ENCODE assay signal across 2 cellular contexts in the genomic region with DNA sequence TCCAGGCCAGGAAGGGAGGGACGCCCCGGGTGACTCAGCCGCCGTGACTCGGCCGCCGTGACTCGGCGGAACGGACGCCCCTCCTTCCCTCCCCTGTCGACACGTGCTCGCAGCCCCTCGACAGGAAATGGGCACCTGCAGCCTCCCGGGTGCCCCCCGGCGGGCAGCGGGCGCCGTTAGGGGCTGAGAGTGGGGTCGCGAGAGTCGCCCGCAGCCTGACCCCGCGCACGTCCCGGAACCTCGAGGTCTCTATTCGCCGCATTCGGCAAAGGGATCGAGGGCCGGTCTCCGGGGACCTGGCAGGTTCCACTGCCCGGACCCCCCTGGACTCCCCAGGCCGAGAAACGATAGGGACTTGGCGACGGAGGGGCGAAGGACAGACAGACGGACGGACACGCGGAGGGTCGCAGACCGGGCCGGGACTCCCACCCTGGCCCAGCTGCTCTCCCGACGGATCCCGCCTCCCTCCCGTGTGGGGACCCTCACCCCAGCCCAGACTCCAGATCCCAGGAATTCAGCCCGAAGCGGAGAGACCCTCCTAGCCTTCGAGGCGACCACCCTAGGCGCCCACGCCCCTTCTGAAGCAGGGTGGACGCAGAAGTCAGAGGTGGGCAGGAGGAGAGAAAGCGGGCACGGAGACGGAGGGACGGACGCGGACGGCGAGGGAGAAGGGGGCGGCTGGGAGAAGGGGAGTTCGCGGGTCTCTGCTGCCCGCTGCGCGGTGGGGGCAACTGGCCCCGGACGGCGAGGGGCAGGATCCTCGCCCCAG.
A peak's percentile ranks its signal among the peaks of the same experiment; 100 is the strongest.
TF ChIP-seq lines count a peak whose summit lies in the region.

No MANE protein-coding gene starts in this region.

TF ChIP-seq in GM23338, 12 proteins besides CTCF, POLR2A, EP300 and RAD21 (continued from another document and continues in another):
- TF ChIP-seq, protein P1, sequence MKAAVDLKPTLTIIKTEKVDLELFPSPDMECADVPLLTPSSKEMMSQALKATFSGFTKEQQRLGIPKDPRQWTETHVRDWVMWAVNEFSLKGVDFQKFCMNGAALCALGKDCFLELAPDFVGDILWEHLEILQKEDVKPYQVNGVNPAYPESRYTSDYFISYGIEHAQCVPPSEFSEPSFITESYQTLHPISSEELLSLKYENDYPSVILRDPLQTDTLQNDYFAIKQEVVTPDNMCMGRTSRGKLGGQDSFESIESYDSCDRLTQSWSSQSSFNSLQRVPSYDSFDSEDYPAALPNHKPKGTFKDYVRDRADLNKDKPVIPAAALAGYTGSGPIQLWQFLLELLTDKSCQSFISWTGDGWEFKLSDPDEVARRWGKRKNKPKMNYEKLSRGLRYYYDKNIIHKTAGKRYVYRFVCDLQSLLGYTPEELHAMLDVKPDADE (IDR thresholded peaks at IDR 0.05), result 0 out of 2 replicates have a peak, but pooled peaks have one; percentile 29
- TF ChIP-seq, protein P2, sequence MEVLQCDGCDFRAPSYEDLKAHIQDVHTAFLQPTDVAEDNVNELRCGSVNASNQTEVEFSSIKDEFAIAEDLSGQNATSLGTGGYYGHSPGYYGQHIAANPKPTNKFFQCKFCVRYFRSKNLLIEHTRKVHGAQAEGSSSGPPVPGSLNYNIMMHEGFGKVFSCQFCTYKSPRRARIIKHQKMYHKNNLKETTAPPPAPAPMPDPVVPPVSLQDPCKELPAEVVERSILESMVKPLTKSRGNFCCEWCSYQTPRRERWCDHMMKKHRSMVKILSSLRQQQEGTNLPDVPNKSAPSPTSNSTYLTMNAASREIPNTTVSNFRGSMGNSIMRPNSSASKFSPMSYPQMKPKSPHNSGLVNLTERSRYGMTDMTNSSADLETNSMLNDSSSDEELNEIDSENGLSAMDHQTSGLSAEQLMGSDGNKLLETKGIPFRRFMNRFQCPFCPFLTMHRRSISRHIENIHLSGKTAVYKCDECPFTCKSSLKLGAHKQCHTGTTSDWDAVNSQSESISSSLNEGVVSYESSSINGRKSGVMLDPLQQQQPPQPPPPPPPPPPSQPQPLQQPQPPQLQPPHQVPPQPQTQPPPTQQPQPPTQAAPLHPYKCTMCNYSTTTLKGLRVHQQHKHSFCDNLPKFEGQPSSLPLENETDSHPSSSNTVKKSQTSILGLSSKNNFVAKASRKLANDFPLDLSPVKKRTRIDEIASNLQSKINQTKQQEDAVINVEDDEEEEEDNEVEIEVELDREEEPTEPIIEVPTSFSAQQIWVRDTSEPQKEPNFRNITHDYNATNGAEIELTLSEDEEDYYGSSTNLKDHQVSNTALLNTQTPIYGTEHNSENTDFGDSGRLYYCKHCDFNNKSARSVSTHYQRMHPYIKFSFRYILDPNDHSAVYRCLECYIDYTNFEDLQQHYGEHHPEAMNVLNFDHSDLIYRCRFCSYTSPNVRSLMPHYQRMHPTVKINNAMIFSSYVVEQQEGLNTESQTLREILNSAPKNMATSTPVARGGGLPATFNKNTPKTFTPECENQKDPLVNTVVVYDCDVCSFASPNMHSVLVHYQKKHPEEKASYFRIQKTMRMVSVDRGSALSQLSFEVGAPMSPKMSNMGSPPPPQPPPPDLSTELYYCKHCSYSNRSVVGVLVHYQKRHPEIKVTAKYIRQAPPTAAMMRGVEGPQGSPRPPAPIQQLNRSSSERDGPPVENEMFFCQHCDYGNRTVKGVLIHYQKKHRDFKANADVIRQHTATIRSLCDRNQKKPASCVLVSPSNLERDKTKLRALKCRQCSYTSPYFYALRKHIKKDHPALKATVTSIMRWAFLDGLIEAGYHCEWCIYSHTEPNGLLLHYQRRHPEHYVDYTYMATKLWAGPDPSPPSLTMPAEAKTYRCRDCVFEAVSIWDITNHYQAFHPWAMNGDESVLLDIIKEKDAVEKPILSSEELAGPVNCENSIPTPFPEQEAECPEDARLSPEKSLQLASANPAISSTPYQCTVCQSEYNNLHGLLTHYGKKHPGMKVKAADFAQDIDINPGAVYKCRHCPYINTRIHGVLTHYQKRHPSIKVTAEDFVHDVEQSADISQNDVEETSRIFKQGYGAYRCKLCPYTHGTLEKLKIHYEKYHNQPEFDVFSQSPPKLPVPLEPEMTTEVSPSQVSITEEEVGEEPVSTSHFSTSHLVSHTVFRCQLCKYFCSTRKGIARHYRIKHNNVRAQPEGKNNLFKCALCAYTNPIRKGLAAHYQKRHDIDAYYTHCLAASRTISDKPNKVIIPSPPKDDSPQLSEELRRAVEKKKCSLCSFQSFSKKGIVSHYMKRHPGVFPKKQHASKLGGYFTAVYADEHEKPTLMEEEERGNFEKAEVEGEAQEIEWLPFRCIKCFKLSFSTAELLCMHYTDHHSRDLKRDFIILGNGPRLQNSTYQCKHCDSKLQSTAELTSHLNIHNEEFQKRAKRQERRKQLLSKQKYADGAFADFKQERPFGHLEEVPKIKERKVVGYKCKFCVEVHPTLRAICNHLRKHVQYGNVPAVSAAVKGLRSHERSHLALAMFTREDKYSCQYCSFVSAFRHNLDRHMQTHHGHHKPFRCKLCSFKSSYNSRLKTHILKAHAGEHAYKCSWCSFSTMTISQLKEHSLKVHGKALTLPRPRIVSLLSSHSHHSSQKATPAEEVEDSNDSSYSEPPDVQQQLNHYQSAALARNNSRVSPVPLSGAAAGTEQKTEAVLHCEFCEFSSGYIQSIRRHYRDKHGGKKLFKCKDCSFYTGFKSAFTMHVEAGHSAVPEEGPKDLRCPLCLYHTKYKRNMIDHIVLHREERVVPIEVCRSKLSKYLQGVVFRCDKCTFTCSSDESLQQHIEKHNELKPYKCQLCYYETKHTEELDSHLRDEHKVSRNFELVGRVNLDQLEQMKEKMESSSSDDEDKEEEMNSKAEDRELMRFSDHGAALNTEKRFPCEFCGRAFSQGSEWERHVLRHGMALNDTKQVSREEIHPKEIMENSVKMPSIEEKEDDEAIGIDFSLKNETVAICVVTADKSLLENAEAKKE (CRISPR knock-in tag; IDR thresholded peaks at IDR 0.05), result no peak
- TF ChIP-seq CREB1 (CRISPR knock-in tag; IDR thresholded peaks at IDR 0.05; ENCODE audit: low read depth) (no peak), EZH2phosphoT487 (IDR thresholded peaks at IDR 0.05; ENCODE audit: unreplicated experiment) (no peak), ZNF331 (CRISPR knock-in tag; IDR thresholded peaks at IDR 0.05; ENCODE audit: low read depth) (no peak), EZH2 (IDR thresholded peaks at IDR 0.05; ENCODE audit: low read depth, unreplicated experiment) (peak; percentile 65)
- TF ChIP-seq, protein P3, sequence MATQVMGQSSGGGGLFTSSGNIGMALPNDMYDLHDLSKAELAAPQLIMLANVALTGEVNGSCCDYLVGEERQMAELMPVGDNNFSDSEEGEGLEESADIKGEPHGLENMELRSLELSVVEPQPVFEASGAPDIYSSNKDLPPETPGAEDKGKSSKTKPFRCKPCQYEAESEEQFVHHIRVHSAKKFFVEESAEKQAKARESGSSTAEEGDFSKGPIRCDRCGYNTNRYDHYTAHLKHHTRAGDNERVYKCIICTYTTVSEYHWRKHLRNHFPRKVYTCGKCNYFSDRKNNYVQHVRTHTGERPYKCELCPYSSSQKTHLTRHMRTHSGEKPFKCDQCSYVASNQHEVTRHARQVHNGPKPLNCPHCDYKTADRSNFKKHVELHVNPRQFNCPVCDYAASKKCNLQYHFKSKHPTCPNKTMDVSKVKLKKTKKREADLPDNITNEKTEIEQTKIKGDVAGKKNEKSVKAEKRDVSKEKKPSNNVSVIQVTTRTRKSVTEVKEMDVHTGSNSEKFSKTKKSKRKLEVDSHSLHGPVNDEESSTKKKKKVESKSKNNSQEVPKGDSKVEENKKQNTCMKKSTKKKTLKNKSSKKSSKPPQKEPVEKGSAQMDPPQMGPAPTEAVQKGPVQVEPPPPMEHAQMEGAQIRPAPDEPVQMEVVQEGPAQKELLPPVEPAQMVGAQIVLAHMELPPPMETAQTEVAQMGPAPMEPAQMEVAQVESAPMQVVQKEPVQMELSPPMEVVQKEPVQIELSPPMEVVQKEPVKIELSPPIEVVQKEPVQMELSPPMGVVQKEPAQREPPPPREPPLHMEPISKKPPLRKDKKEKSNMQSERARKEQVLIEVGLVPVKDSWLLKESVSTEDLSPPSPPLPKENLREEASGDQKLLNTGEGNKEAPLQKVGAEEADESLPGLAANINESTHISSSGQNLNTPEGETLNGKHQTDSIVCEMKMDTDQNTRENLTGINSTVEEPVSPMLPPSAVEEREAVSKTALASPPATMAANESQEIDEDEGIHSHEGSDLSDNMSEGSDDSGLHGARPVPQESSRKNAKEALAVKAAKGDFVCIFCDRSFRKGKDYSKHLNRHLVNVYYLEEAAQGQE (IDR thresholded peaks at IDR 0.05; ENCODE audit: unreplicated experiment), result peak; percentile 13

TF ChIP-seq in SK-N-SH, 30 proteins besides CTCF, POLR2A, EP300 and RAD21 (continued from another document and continues in another):
- TF ChIP-seq, protein P4, sequence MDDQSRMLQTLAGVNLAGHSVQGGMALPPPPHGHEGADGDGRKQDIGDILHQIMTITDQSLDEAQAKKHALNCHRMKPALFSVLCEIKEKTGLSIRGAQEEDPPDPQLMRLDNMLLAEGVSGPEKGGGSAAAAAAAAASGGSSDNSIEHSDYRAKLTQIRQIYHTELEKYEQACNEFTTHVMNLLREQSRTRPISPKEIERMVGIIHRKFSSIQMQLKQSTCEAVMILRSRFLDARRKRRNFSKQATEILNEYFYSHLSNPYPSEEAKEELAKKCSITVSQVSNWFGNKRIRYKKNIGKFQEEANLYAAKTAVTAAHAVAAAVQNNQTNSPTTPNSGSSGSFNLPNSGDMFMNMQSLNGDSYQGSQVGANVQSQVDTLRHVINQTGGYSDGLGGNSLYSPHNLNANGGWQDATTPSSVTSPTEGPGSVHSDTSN (IDR thresholded peaks at IDR 0.05), result no peak
- TF ChIP-seq NFIC (IDR thresholded peaks at IDR 0.05; ENCODE audit: borderline replicate concordance), result no peak; the same call in 1 of the 2 replicates
- TF ChIP-seq YY1 (IDR thresholded peaks at IDR 0.05; ENCODE audit: low read depth), result peak; percentile 40; the same call in 1 of the 2 replicates
- no peak for TF ChIP-seq MXI1 (IDR thresholded peaks at IDR 0.05; ENCODE audit: low read depth, low read length)
- TF ChIP-seq, protein P5, sequence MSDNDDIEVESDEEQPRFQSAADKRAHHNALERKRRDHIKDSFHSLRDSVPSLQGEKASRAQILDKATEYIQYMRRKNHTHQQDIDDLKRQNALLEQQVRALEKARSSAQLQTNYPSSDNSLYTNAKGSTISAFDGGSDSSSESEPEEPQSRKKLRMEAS (IDR thresholded peaks at IDR 0.05; ENCODE audit: low read depth), result peak; percentile 97
- no peak for TF ChIP-seq RFX5 (IDR thresholded peaks at IDR 0.05; ENCODE audit: low read length)
- TF ChIP-seq, protein P6, sequence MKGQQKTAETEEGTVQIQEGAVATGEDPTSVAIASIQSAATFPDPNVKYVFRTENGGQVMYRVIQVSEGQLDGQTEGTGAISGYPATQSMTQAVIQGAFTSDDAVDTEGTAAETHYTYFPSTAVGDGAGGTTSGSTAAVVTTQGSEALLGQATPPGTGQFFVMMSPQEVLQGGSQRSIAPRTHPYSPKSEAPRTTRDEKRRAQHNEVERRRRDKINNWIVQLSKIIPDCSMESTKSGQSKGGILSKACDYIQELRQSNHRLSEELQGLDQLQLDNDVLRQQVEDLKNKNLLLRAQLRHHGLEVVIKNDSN (IDR thresholded peaks at IDR 0.05; ENCODE audit: borderline replicate concordance, low read depth), result peak; percentile 56; the same call in 1 of the 2 replicates
- peak; percentile 62; the same call in 1 of the 2 replicates for TF ChIP-seq JUND (IDR thresholded peaks at IDR 0.05)
- 0 out of 2 replicates have a peak, but pooled peaks have one; percentile 40 for TF ChIP-seq TEAD4 (IDR thresholded peaks at IDR 0.05; ENCODE audit: borderline replicate concordance, insufficient read depth)
- TF ChIP-seq SIN3A (IDR thresholded peaks at IDR 0.05; ENCODE audit: borderline replicate concordance, low read depth, low read length), result peak; percentile 85; the same call in 1 of the 2 replicates
- TF ChIP-seq ELF1 (IDR thresholded peaks at IDR 0.05), result peak; percentile 3; the same call in 1 of the 2 replicates
- peak; percentile 82 for TF ChIP-seq FOSL2 (IDR thresholded peaks at IDR 0.05; ENCODE audit: borderline replicate concordance, low read depth)
- no peak for TF ChIP-seq TAF1 (IDR thresholded peaks at IDR 0.05; ENCODE audit: borderline replicate concordance, low read depth, low read length)
- TF ChIP-seq RCOR1 (IDR thresholded peaks at IDR 0.05; ENCODE audit: low read length), result no peak
- TF ChIP-seq, protein P3 (IDR thresholded peaks at IDR 0.05; ENCODE audit: low read depth, low read length), result peak; percentile 28; the same call in 1 of the 2 replicates
- TF ChIP-seq SMC3 (IDR thresholded peaks at IDR 0.05; ENCODE audit: low read depth, low read length), result no peak
- TF ChIP-seq MEF2A (IDR thresholded peaks at IDR 0.05; ENCODE audit: borderline replicate concordance, low read depth), result no peak
- TF ChIP-seq GABPA (IDR thresholded peaks at IDR 0.05; ENCODE audit: low read depth), result 0 out of 2 replicates have a peak, but pooled peaks have one; percentile 29
- no peak for TF ChIP-seq CHD2 (IDR thresholded peaks at IDR 0.05; ENCODE audit: low read length, partially characterized antibody)
- TF ChIP-seq FOXM1 (IDR thresholded peaks at IDR 0.05; ENCODE audit: low read depth), result peak; percentile 57
- TF ChIP-seq, protein P7, sequence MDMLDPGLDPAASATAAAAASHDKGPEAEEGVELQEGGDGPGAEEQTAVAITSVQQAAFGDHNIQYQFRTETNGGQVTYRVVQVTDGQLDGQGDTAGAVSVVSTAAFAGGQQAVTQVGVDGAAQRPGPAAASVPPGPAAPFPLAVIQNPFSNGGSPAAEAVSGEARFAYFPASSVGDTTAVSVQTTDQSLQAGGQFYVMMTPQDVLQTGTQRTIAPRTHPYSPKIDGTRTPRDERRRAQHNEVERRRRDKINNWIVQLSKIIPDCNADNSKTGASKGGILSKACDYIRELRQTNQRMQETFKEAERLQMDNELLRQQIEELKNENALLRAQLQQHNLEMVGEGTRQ (IDR thresholded peaks at IDR 0.05; ENCODE audit: borderline replicate concordance, low read depth, low read length), result no peak
- TF ChIP-seq FOXJ3 (CRISPR knock-in tag; IDR thresholded peaks at IDR 0.05), result no peak
